1 cellular context compared by ENCODE assay signal in the genomic region with DNA sequence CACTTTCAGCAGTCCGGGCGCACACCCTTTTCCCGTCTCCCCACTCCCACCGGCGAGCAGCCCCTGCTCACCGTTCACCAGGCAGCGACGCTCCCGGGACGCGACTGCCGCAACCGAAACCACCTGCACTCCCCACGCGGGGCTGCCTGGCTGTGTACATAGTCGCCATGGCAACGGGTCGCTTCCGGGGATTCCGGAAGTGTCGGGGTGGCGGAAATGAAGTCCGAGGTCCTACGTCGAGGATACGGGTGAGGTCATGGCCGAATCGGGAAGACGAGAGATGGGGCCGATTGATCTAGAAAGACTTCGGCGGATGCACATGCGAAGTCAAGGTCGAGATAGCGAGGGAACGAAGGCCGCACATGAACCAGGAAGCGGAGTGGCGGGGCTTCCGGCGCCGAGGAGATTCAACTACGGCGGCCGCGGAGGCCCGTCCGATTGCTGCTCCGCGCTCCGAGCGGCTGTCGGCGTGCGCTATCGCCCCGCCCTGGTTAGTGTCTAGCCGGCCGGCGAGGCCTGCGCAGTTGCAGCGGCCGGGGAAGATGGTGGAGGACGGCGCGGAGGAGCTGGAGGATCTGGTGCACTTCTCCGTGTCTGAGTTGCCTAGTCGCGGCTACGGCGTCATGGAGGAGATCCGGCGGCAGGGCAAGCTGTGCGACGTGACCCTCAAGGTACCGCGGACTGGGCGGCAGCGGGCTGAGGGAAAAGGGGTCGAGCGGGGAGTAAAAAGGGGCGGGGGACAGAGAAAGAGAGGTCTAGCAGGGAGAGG.
TF ChIP-seq lines count a peak whose summit lies in the region.

A gene with protein sequence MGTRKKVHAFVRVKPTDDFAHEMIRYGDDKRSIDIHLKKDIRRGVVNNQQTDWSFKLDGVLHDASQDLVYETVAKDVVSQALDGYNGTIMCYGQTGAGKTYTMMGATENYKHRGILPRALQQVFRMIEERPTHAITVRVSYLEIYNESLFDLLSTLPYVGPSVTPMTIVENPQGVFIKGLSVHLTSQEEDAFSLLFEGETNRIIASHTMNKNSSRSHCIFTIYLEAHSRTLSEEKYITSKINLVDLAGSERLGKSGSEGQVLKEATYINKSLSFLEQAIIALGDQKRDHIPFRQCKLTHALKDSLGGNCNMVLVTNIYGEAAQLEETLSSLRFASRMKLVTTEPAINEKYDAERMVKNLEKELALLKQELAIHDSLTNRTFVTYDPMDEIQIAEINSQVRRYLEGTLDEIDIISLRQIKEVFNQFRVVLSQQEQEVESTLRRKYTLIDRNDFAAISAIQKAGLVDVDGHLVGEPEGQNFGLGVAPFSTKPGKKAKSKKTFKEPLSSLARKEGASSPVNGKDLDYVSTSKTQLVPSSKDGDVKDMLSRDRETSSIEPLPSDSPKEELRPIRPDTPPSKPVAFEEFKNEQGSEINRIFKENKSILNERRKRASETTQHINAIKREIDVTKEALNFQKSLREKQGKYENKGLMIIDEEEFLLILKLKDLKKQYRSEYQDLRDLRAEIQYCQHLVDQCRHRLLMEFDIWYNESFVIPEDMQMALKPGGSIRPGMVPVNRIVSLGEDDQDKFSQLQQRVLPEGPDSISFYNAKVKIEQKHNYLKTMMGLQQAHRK (minus strand): TSS at position 376 of the 769 bp plus-strand sequence. CDS start 5,425 bp downstream, outside the sequence.
A gene (plus strand): TSS at position 521 of the 769 bp plus-strand sequence. CDS start 22 bp downstream, at position 543.

TF ChIP-seq in HepG2, 621 proteins besides CTCF, POLR2A, EP300 and RAD21 (continued from another document and continues in another):
- TF ChIP-seq ZNF792 (CRISPR knock-in tag; IDR thresholded peaks at IDR 0.05) (peak; percentile 72), ZNF260 (CRISPR knock-in tag; IDR thresholded peaks at IDR 0.05; ENCODE audit: borderline replicate concordance, low read depth) (no peak), ARNT2 (CRISPR knock-in tag; IDR thresholded peaks at IDR 0.05; ENCODE audit: low read depth) (peak; percentile 90; the same call in 1 of the 2 replicates), ZNF317 (CRISPR knock-in tag; IDR thresholded peaks at IDR 0.05) (peak; percentile 60; the same call in 1 of the 2 replicates), ZNF263 (CRISPR knock-in tag; IDR thresholded peaks at IDR 0.05) (peak; percentile 91), PHF8 (CRISPR knock-in tag; IDR thresholded peaks at IDR 0.05) (peak; percentile 92), CCAR2 (optimal IDR thresholded peaks at IDR 0.05; ENCODE audit: low read depth, low read length) (no peak), SMYD3 (CRISPR knock-in tag; IDR thresholded peaks at IDR 0.05) (peak; percentile 78; the same call in 1 of the 2 replicates), SP2 (CRISPR knock-in tag; IDR thresholded peaks at IDR 0.05) (peak; percentile 74), ZNF138 (CRISPR knock-in tag; IDR thresholded peaks at IDR 0.05; ENCODE audit: low read depth) (peak; percentile 68), ZNF230 (CRISPR knock-in tag; IDR thresholded peaks at IDR 0.05) (peak; percentile 76; the same call in 1 of the 2 replicates), ISL2 (CRISPR knock-in tag; IDR thresholded peaks at IDR 0.05) (0 out of 2 replicates have a peak, but pooled peaks have one; percentile 39), RCOR2 (CRISPR knock-in tag; IDR thresholded peaks at IDR 0.05) (no peak), ZNF367 (CRISPR knock-in tag; IDR thresholded peaks at IDR 0.05; ENCODE audit: borderline replicate concordance) (no peak), JUNB (CRISPR knock-in tag; IDR thresholded peaks at IDR 0.05; ENCODE audit: borderline replicate concordance) (peak; percentile 67), NR1H2 (CRISPR knock-in tag; IDR thresholded peaks at IDR 0.05; ENCODE audit: borderline replicate concordance, low read depth) (no peak), ZNF225 (CRISPR knock-in tag; IDR thresholded peaks at IDR 0.05) (peak; percentile 79), CENPT (CRISPR knock-in tag; IDR thresholded peaks at IDR 0.05; ENCODE audit: low read depth) (no peak), TCF12 (IDR thresholded peaks at IDR 0.05) (no peak), TCF12 (CRISPR knock-in tag; IDR thresholded peaks at IDR 0.05) (0 out of 2 replicates have a peak, but pooled peaks have one; percentile 29), GTF2F1 (IDR thresholded peaks at IDR 0.05; ENCODE audit: low read length) (0 out of 2 replicates have a peak, but pooled peaks have one; percentile 16), TOPORS (CRISPR knock-in tag; IDR thresholded peaks at IDR 0.05) (peak; percentile 82; the same call in 1 of the 2 replicates)
- TF ChIP-seq, protein P1, sequence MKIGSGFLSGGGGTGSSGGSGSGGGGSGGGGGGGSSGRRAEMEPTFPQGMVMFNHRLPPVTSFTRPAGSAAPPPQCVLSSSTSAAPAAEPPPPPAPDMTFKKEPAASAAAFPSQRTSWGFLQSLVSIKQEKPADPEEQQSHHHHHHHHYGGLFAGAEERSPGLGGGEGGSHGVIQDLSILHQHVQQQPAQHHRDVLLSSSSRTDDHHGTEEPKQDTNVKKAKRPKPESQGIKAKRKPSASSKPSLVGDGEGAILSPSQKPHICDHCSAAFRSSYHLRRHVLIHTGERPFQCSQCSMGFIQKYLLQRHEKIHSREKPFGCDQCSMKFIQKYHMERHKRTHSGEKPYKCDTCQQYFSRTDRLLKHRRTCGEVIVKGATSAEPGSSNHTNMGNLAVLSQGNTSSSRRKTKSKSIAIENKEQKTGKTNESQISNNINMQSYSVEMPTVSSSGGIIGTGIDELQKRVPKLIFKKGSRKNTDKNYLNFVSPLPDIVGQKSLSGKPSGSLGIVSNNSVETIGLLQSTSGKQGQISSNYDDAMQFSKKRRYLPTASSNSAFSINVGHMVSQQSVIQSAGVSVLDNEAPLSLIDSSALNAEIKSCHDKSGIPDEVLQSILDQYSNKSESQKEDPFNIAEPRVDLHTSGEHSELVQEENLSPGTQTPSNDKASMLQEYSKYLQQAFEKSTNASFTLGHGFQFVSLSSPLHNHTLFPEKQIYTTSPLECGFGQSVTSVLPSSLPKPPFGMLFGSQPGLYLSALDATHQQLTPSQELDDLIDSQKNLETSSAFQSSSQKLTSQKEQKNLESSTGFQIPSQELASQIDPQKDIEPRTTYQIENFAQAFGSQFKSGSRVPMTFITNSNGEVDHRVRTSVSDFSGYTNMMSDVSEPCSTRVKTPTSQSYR (CRISPR knock-in tag; IDR thresholded peaks at IDR 0.05; ENCODE audit: borderline replicate concordance), result no peak; the same call in 1 of the 2 replicates
- TF ChIP-seq, protein P2, sequence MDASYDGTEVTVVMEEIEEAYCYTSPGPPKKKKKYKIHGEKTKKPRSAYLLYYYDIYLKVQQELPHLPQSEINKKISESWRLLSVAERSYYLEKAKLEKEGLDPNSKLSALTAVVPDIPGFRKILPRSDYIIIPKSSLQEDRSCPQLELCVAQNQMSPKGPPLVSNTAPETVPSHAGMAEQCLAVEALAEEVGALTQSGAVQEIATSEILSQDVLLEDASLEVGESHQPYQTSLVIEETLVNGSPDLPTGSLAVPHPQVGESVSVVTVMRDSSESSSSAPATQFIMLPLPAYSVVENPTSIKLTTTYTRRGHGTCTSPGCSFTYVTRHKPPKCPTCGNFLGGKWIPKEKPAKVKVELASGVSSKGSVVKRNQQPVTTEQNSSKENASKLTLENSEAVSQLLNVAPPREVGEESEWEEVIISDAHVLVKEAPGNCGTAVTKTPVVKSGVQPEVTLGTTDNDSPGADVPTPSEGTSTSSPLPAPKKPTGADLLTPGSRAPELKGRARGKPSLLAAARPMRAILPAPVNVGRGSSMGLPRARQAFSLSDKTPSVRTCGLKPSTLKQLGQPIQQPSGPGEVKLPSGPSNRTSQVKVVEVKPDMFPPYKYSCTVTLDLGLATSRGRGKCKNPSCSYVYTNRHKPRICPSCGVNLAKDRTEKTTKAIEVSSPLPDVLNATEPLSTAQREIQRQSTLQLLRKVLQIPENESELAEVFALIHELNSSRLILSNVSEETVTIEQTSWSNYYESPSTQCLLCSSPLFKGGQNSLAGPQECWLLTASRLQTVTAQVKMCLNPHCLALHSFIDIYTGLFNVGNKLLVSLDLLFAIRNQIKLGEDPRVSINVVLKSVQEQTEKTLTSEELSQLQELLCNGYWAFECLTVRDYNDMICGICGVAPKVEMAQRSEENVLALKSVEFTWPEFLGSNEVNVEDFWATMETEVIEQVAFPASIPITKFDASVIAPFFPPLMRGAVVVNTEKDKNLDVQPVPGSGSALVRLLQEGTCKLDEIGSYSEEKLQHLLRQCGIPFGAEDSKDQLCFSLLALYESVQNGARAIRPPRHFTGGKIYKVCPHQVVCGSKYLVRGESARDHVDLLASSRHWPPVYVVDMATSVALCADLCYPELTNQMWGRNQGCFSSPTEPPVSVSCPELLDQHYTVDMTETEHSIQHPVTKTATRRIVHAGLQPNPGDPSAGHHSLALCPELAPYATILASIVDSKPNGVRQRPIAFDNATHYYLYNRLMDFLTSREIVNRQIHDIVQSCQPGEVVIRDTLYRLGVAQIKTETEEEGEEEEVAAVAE (CRISPR knock-in tag; IDR thresholded peaks at IDR 0.05; ENCODE audit: borderline replicate concordance), result peak; percentile 80
- TF ChIP-seq, protein P3, sequence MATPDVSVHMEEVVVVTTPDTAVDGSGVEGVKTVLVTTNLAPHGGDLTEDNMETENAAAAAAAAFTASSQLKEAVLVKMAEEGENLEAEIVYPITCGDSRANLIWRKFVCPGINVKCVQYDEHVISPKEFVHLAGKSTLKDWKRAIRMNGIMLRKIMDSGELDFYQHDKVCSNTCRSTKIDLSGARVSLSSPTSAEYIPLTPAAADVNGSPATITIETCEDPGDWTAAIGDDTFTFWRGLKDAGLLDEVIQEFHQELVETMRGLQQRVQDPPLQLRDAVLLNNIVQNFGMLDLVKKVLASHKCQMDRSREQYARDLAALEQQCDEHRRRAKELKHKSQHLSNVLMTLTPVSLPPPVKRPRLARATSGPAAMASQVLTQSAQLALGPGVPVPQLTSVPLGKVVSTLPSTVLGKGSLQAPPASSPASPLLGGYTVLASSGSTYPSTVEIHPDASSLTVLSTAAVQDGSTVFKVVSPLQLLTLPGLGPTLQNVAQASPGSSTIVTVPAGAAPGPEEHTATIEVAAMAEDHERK (CRISPR knock-in tag; IDR thresholded peaks at IDR 0.05; ENCODE audit: low read depth), result 0 out of 2 replicates have a peak, but pooled peaks have one; percentile 27
- TF ChIP-seq, protein P4, sequence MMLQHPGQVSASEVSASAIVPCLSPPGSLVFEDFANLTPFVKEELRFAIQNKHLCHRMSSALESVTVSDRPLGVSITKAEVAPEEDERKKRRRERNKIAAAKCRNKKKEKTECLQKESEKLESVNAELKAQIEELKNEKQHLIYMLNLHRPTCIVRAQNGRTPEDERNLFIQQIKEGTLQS (CRISPR knock-in tag; IDR thresholded peaks at IDR 0.05), result no peak
- TF ChIP-seq, protein P5, sequence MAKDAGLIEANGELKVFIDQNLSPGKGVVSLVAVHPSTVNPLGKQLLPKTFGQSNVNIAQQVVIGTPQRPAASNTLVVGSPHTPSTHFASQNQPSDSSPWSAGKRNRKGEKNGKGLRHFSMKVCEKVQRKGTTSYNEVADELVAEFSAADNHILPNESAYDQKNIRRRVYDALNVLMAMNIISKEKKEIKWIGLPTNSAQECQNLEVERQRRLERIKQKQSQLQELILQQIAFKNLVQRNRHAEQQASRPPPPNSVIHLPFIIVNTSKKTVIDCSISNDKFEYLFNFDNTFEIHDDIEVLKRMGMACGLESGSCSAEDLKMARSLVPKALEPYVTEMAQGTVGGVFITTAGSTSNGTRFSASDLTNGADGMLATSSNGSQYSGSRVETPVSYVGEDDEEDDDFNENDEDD (CRISPR knock-in tag; IDR thresholded peaks at IDR 0.05; ENCODE audit: borderline replicate concordance), result peak; percentile 94
- TF ChIP-seq, protein P6, sequence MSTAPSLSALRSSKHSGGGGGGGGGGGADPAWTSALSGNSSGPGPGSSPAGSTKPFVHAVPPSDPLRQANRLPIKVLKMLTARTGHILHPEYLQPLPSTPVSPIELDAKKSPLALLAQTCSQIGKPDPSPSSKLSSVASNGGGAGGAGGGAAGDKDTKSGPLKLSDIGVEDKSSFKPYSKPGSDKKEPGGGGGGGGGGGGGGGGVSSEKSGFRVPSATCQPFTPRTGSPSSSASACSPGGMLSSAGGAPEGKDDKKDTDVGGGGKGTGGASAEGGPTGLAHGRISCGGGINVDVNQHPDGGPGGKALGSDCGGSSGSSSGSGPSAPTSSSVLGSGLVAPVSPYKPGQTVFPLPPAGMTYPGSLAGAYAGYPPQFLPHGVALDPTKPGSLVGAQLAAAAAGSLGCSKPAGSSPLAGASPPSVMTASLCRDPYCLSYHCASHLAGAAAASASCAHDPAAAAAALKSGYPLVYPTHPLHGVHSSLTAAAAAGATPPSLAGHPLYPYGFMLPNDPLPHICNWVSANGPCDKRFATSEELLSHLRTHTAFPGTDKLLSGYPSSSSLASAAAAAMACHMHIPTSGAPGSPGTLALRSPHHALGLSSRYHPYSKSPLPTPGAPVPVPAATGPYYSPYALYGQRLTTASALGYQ (CRISPR knock-in tag; IDR thresholded peaks at IDR 0.05), result no peak
- TF ChIP-seq, protein P7, sequence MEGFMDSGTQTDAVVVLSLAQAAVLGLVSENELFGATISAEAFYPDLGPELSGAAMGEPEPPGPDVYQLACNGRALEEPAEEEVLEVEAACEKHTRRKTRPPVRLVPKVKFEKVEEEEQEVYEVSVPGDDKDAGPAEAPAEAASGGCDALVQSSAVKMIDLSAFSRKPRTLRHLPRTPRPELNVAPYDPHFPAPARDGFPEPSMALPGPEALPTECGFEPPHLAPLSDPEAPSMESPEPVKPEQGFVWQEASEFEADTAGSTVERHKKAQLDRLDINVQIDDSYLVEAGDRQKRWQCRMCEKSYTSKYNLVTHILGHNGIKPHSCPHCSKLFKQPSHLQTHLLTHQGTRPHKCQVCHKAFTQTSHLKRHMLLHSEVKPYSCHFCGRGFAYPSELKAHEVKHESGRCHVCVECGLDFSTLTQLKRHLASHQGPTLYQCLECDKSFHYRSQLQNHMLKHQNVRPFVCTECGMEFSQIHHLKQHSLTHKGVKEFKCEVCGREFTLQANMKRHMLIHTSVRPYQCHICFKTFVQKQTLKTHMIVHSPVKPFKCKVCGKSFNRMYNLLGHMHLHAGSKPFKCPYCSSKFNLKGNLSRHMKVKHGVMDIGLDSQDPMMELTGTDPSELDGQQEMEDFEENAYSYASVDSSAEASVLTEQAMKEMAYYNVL (CRISPR knock-in tag; IDR thresholded peaks at IDR 0.05; ENCODE audit: borderline replicate concordance), result no peak; the same call in 1 of the 2 replicates
